12 cellular contexts compared by ENCODE assay signal in genomic region chrX:136346506-136346905, GRCh38. TPM values are rescaled to one million over a fixed set of nuclear protein-coding genes. Genes with fewer than 3 reads are reported as not detected.
"Had no signal": no experiment of that assay in that cellular context is flagged by ENCODE, and none has a peak within 500 bp of the region (broad histone marks: within the 10 kb centered on the region; RNA-seq: fewer than 3 reads in every experiment).

No MANE protein-coding gene starts in this region.

- DNase-seq: GM23248, GOT3, H7, H9, HCEC 1CT, HFFc6 had no signal

- H3K36me3 ChIP-seq: HAP-1 had no signal

- H3K27ac ChIP-seq: GM23248 had no signal

- H3K9ac ChIP-seq: GM23248 had no signal

- H3K9me3 ChIP-seq: HAP-1 had no signal

- FAIRE-seq: H1, H54 had no signal

- H3K4me3 ChIP-seq: GM23248, GM23338, HAP-1 had no signal

- H3K4me2 ChIP-seq: GM23338 had no signal

- H2AFZ ChIP-seq: GM23248, GM23338 had no signal

- H3K4me1 ChIP-seq: HAP-1 had no signal

- ATAC-seq: GM23338, HCT116 had no signal

RNA-seq across cellular contexts. Expression of gene ADGRG4, which starts 45.7 kb away (rescaled TPM):
- total RNA-seq: GM23248, GM23338, H1, H4, H7, H9 had no signal
- polyA plus RNA-seq: GM23248, GM23338, H1 had no signal
